Comparison of ENCODE assay signal across 8 cellular contexts in genomic region chr12:13255792-13256704, GRCh38. TPM values are rescaled to one million over a fixed set of nuclear protein-coding genes. Genes with fewer than 3 reads are reported as not detected.
DNase-seq lines count a peak whose midpoint lies in the region; ATAC-seq and TF ChIP-seq lines count a peak whose summit lies in the region.

No MANE protein-coding gene starts in this region.

- peak overlapping the region; percentile 51 for H3K4me3 ChIP-seq in fibroblast of the aortic adventitia (ENCODE audit: low read depth, low read length)

- H3K36me3 Mint-ChIP-seq in nephron progenitor cell (ENCODE audit: low read depth): no peaks in the 10 kb centered on the region

- H3K27me3 Mint-ChIP-seq in nephron progenitor cell (ENCODE audit: low read depth, poor library complexity): peaks cover 4% of the 10 kb centered on the region

- DNase-seq in DMS79 treated with DMSO at 0.1 percent for 48 hours (lab: John Stamatoyannopoulos, UW): peak; percentile 91
- peak; percentile 59 to 63 for DNase-seq in SHP77 (lab: John Stamatoyannopoulos, UW)
- peak; percentile 48 for DNase-seq in activated effector memory CD4-positive, alpha-beta T cell treated with Interleukin-2 at 50 U/mL for 16 hours
- DNase-seq in fibroblast of the aortic adventitia (ENCODE audit: low read depth): peak; percentile 95
- peak; percentile 96 for DNase-seq in nephron progenitor cell
- DNase-seq in stimulated activated naive CD4-positive, alpha-beta T cell treated with Interleukin-2 at 50 U/mL for 16 hours (lab: John Stamatoyannopoulos, UW): peak; percentile 71

- H3K4me1 Mint-ChIP-seq in nephron progenitor cell: peaks cover 31% of the 10 kb centered on the region

- peak; percentile 99 for ATAC-seq in GM21825 (IDR thresholded peaks at IDR 0.05; ENCODE audit: unreplicated experiment)

- no peak overlapping the region for H3K27ac Mint-ChIP-seq in nephron progenitor cell

- H3K9me3 Mint-ChIP-seq in nephron progenitor cell: no peaks in the 10 kb centered on the region

- H3K4me3 Mint-ChIP-seq in nephron progenitor cell: peak overlapping the region; percentile 77

- TF ChIP-seq CTCF in LNCAP (IDR thresholded peaks at IDR 0.05) (peak; percentile 99), fibroblast of the aortic adventitia (IDR thresholded peaks at IDR 0.05; ENCODE audit: insufficient read depth, low read length) (peak; percentile 99), nephron progenitor cell (IDR thresholded peaks at IDR 0.05) (peak; percentile 96)

RNA-seq across cellular contexts. Expression of gene EMP1, which starts 59.5 kb away (rescaled TPM):
- total RNA-seq in fibroblast of the aortic adventitia (ENCODE audit: low replicate concordance): 19.1 and 244 TPM in 2 replicates

Comparison
In these comparisons a context has a peak if more than half of its experiments do, and no peak if none do; other contexts are left out.
1. Peak in every context shown above with its lines: DNase-seq, ATAC-seq and H3K4me3 ChIP-seq.